Comparison of ENCODE assay signal across 16 cellular contexts in the genomic region with DNA sequence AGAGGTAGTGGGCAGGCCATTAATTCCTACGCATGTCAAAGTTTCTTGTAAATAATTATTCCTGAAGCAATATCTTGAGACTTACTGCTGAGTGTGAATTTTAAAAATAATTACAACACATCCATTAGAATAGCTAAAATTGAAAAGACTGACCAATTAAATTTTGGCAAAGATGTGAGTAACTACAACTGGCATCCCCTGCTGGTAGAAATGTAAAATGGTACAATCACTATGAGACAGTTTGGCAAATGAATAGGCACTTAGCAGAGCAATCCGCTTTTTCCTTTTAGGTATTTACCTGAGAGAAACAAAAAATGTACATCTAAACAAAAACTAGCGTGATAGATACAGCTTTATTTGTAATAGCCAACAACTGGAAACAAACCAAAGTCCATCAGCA.
DNase-seq lines count a peak whose midpoint lies in the region; ATAC-seq and TF ChIP-seq lines count a peak whose summit lies in the region.
"Had no signal": no experiment of that assay in that cellular context is flagged by ENCODE, and none has a peak within 500 bp of the region (broad histone marks: within the 10 kb centered on the region; RNA-seq: fewer than 3 reads in every experiment).

No MANE protein-coding gene starts in this region.

- H3K4me1 Mint-ChIP-seq in H9: no peaks in the 10 kb centered on the region
- H3K4me1 Mint-ChIP-seq in WTC11: no peaks in the 10 kb centered on the region

- no peaks in the 10 kb centered on the region for H3K9me3 ChIP-seq in H9 (ENCODE audit: control insufficient read depth, low read depth, low read length)
- H3K9me3 ChIP-seq: body of pancreas had no signal

- no peak overlapping the region for H2BK120ac ChIP-seq in H9 (ENCODE audit: low read depth, low read length, poor library complexity, severe bottlenecking)

- H3K27ac ChIP-seq in H9 (ENCODE audit: insufficient read length, low read depth, low read length): no peak overlapping the region
- H3K27ac ChIP-seq: body of pancreas, skin epidermis, WERI-Rb-1 had no signal

- H4K20me1 ChIP-seq in H9 (ENCODE audit: control insufficient read depth, insufficient read depth, insufficient read length): no peaks in the 10 kb centered on the region

- no peak overlapping the region for H2BK20ac ChIP-seq in H9 (ENCODE audit: low read depth, low read length, poor library complexity, severe bottlenecking)

- H3K79me2 ChIP-seq in H9 (ENCODE audit: insufficient read depth, low read length): no peaks in the 10 kb centered on the region

- H3T11ph ChIP-seq in H9 (ENCODE audit: low read length): no peak overlapping the region

- peak; percentile 14 for DNase-seq in ACHN
- no peak for DNase-seq in H9
- no peak for DNase-seq in WTC11 (ENCODE audit: low spot score)
- peak; percentile 7 for DNase-seq in iPS-NIHi7 (ENCODE audit: extremely low spot score)
- no peak for DNase-seq in mesenteric fat pad (ENCODE audit: low spot score)
- no peak for DNase-seq in HCEC 1CT
- DNase-seq in NCI-H1092 treated with DMSO at 0.1 percent for 48 hours (lab: John Stamatoyannopoulos, UW): no peak
- DNase-seq: activated naive CD4-positive, alpha-beta T cell treated with Interleukin-2 at 50 U/mL for 16 hours; body of pancreas; foreskin melanocyte; MV-4-11; NCI-H2171; WERI-Rb-1 had no signal

- no peaks in the 10 kb centered on the region for H3K23me2 ChIP-seq in H9 (ENCODE audit: insufficient read length, low read depth, low read length, poor library complexity, severe bottlenecking)

- no peak overlapping the region for H3K4ac ChIP-seq in H9 (ENCODE audit: low read depth, low read length)

- no peak overlapping the region for H2BK5ac ChIP-seq in H9 (ENCODE audit: insufficient read length, low read length)

- peak; percentile 70 for TF ChIP-seq CTCF in H9 (conservative IDR thresholded peaks at IDR 0.05)
- TF ChIP-seq CTCF in WTC11 (IDR thresholded peaks at IDR 0.05): peak; percentile 35; the same call in 1 of the 2 replicates

- no peak overlapping the region for H3K23ac ChIP-seq in H9 (ENCODE audit: insufficient read length, low read depth, low read length)

- H3K27ac Mint-ChIP-seq in H9: no peak overlapping the region
- no peak overlapping the region for H3K27ac Mint-ChIP-seq in WTC11
- H3K27ac Mint-ChIP-seq: stimulated activated naive CD8-positive, alpha-beta T cell treated with anti-CD3 and anti-CD28 coated beads, Interleukin-15, Interleukin-2, amounts not matched to agents 100 ng/mL and 50 ng/mL, for 24 hours had no signal

- no peak overlapping the region for H4K91ac ChIP-seq in H9 (ENCODE audit: insufficient read length, low read depth, low read length)

- no peaks in the 10 kb centered on the region for H3K79me1 ChIP-seq in H9 (ENCODE audit: insufficient read depth, low read depth, low read length, poor library complexity, severe bottlenecking)

- H2BK12ac ChIP-seq in H9 (ENCODE audit: insufficient read length, low read depth, low read length): no peak overlapping the region

- H3K56ac ChIP-seq in H9 (ENCODE audit: insufficient read length, low read depth, low read length): no peak overlapping the region

- POLR2A ChIA-PET in WTC11 (lab: Charles Lee): no interaction called here

- H3K18ac ChIP-seq in H9 (ENCODE audit: insufficient read length, low read depth, low read length): no peak overlapping the region

- H3K4me1 ChIP-seq in H9 (ENCODE audit: insufficient read depth, low read length): no peaks in the 10 kb centered on the region
- H3K4me1 ChIP-seq: body of pancreas had no signal

- H3K36me3 Mint-ChIP-seq in H9 (ENCODE audit: insufficient read depth in 1 of 3, low read depth in 3 of 3) (no peaks in the 10 kb centered on the region), WTC11 (no peaks in the 10 kb centered on the region)

- no peak overlapping the region for H2AK5ac ChIP-seq in H9 (ENCODE audit: insufficient read length, low read length)

- no peaks in the 10 kb centered on the region for H3K9me3 Mint-ChIP-seq in H9
- no peaks in the 10 kb centered on the region for H3K9me3 Mint-ChIP-seq in WTC11

- H2BK15ac ChIP-seq in H9 (ENCODE audit: low read depth, low read length): no peak overlapping the region

- no peak overlapping the region for H2AFZ ChIP-seq in H9 (ENCODE audit: low read length)

- no peak overlapping the region for H3K14ac ChIP-seq in H9 (ENCODE audit: insufficient read depth, low read length)

- H3K4me2 ChIP-seq in H9 (ENCODE audit: insufficient read depth, insufficient read length, low read length): no peak overlapping the region

- peak; percentile 67 for ATAC-seq in WTC11
- ATAC-seq in GM18867 (IDR thresholded peaks at IDR 0.05; ENCODE audit: unreplicated experiment): no peak
- ATAC-seq: body of pancreas had no signal

- CTCF ChIA-PET in WTC11 (lab: Charles Lee): interaction anchor here (0.8 kb wide), 1 partner anchor 11 kb away, joined by 3 read pairs; no protein-coding TSS in a partner anchor

- H3K27me3 Mint-ChIP-seq in H9 (ENCODE audit: low read depth) (no peaks in the 10 kb centered on the region; the same call in 1 of the 2 replicates), WTC11 (ENCODE audit: low read depth) (no peaks in the 10 kb centered on the region; the same call in 1 of the 2 replicates)
- H3K27me3 Mint-ChIP-seq: stimulated activated naive CD8-positive, alpha-beta T cell treated with anti-CD3 and anti-CD28 coated beads, Interleukin-15, Interleukin-2, amounts not matched to agents 100 ng/mL and 50 ng/mL, for 24 hours had no signal

- WGBS in H9 (ENCODE audit: extremely low coverage, insufficient read length, low lambda C conversion rate): no CpG with 5 or more reads among the region's 3 CpGs

- no peaks in the 10 kb centered on the region for H3K27me3 ChIP-seq in H9 (ENCODE audit: insufficient read depth, low read length)
- H3K27me3 ChIP-seq: body of pancreas had no signal

- no peak overlapping the region for H4K8ac ChIP-seq in H9 (replicated peaks; ENCODE audit: insufficient read length, low read depth, low read length)

- in situ Hi-C loops in ACHN (cut with HindIII; ENCODE audit: low pct_ligation_motif_present, low pct_unique_long_range_greater_than_20kb, low sequenced_read_pairs): no loop called here

- no peak overlapping the region for H3K9ac ChIP-seq in H9 (ENCODE audit: extremely low read depth, insufficient read length, low read length)

- no peak overlapping the region for H4K5ac ChIP-seq in H9 (ENCODE audit: insufficient read length, low read depth, low read length)

- H3K4me3 Mint-ChIP-seq in H9 (no peak overlapping the region), WTC11 (no peak overlapping the region)
- H3K4me3 Mint-ChIP-seq: stimulated activated naive CD8-positive, alpha-beta T cell treated with anti-CD3 and anti-CD28 coated beads, Interleukin-15, Interleukin-2, amounts not matched to agents 100 ng/mL and 50 ng/mL, for 24 hours had no signal

TF ChIP-seq in WTC11, 78 proteins besides CTCF, POLR2A, EP300 and RAD21:
- TF ChIP-seq, protein P1, sequence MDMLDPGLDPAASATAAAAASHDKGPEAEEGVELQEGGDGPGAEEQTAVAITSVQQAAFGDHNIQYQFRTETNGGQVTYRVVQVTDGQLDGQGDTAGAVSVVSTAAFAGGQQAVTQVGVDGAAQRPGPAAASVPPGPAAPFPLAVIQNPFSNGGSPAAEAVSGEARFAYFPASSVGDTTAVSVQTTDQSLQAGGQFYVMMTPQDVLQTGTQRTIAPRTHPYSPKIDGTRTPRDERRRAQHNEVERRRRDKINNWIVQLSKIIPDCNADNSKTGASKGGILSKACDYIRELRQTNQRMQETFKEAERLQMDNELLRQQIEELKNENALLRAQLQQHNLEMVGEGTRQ (CRISPR knock-in tag; IDR thresholded peaks at IDR 0.05): no peak
- TF ChIP-seq ZNF416 (CRISPR knock-in tag; IDR thresholded peaks at IDR 0.05) (no peak), ZNF138 (CRISPR knock-in tag; conservative IDR thresholded peaks at IDR 0.05) (no peak), TEAD1 (CRISPR knock-in tag; IDR thresholded peaks at IDR 0.05) (no peak)
TF ChIP-seq in WTC11: peak in this region for 0.

Comparison
In these comparisons a context has a peak if more than half of its experiments do, and no peak if none do; other contexts are left out.
1. DNase-seq: peak in ACHN (single experiment) and iPS-NIHi7 (single experiment); none in H9 (single experiment), WTC11 (single experiment), mesenteric fat pad (single experiment), HCEC 1CT (single experiment) and NCI-H1092 treated with DMSO at 0.1 percent for 48 hours (single experiment).